Comparison of ENCODE assay signal across 8 cellular contexts in genomic region chr15:81323559-81323943, GRCh38. TPM values are rescaled to one million over a fixed set of nuclear protein-coding genes. Genes with fewer than 3 reads are reported as not detected.
DNase-seq lines count a peak whose midpoint lies in the region; ATAC-seq and TF ChIP-seq lines count a peak whose summit lies in the region.

No MANE protein-coding gene starts in this region.

- H3K4me3 Mint-ChIP-seq in T-cell: peak overlapping the region; percentile 98 to 99 (median 98)
- H3K4me3 Mint-ChIP-seq in stimulated activated naive CD8-positive, alpha-beta T cell treated with anti-CD3 and anti-CD28 coated beads, Interleukin-15, amount 100 ng/mL, for 72 hours: peak overlapping the region; percentile 98

- no peak for DNase-seq in T-cell
- DNase-seq in hepatocyte (ENCODE audit: low spot score): no peak
- no peak for DNase-seq in stimulated activated naive CD8-positive, alpha-beta T cell treated with anti-CD3 and anti-CD28 coated beads, Interleukin-15, amount 100 ng/mL, for 72 hours
- no peak for DNase-seq in NCI-H446 treated with DMSO at 0.1 percent for 48 hours (lab: John Stamatoyannopoulos, UW)
- DNase-seq in activated CD4-positive, alpha-beta T cell treated with anti-CD3 and anti-CD28 coated beads for 4 hours: no peak
- DNase-seq in KBM-7: no peak

- in situ Hi-C loops in KBM-7 (cut with MboI; ENCODE audit: low pct_unique_long_range_greater_than_20kb, low sequenced_read_pairs): no loop called here

- peak overlapping the region; percentile 66 for H3K27ac ChIP-seq in hepatocyte

- H3K36me3 ChIP-seq in hepatocyte (replicated peaks; ENCODE audit: insufficient read depth, low read depth): no peaks in the 10 kb centered on the region

- no peaks in the 10 kb centered on the region for H3K27me3 Mint-ChIP-seq in T-cell
- H3K27me3 Mint-ChIP-seq in stimulated activated naive CD8-positive, alpha-beta T cell treated with anti-CD3 and anti-CD28 coated beads, Interleukin-15, amount 100 ng/mL, for 72 hours: no peaks in the 10 kb centered on the region

- peak overlapping the region; percentile 88 for H3K4me3 ChIP-seq in GM08714 (ENCODE audit: low read length)
- H3K4me3 ChIP-seq in hepatocyte: peak overlapping the region; percentile 60

- peak; percentile 10 for ATAC-seq in HG02588 (IDR thresholded peaks at IDR 0.05; ENCODE audit: unreplicated experiment)
- peak in 2 of 4 experiments; percentile 1 to 14 for ATAC-seq in T-cell (replicated peaks in 1 of 4)
- no peak for ATAC-seq in stimulated activated naive CD8-positive, alpha-beta T cell treated with anti-CD3 and anti-CD28 coated beads, Interleukin-15, amount 100 ng/mL, for 72 hours

- no peaks in the 10 kb centered on the region for H3K9me2 ChIP-seq in hepatocyte (replicated peaks; ENCODE audit: insufficient read depth)

- POLR2A ChIA-PET in T-cell (lab: Charles Lee): interaction anchor here (0.6 to 1.2 kb wide), 4 partner anchors 8 to 338 kb away, joined by 3 to 9 read pairs (median 6); no protein-coding TSS in a partner anchor

- H4K20me1 ChIP-seq in hepatocyte (ENCODE audit: insufficient read depth, poor library complexity, severe bottlenecking): no peaks in the 10 kb centered on the region

- CTCF ChIA-PET in T-cell (lab: Charles Lee): interaction anchor here (0.7 to 1.4 kb wide), 5 partner anchors 11 to 57 kb away, joined by 3 to 8 read pairs (median 3); no protein-coding TSS in a partner anchor

- no peaks in the 10 kb centered on the region for H3K9me3 ChIP-seq in hepatocyte (ENCODE audit: low read depth)

- H3K36me3 Mint-ChIP-seq in T-cell: peaks cover 2% of the 10 kb centered on the region

- TF ChIP-seq CTCF in hepatocyte (IDR thresholded peaks at IDR 0.05; ENCODE audit: poor library complexity): no peak

- H3K4me2 ChIP-seq in hepatocyte: peak overlapping the region; percentile 77

- no peaks in the 10 kb centered on the region for H3K4me1 ChIP-seq in hepatocyte (ENCODE audit: insufficient read depth)

- peak overlapping the region; percentile 78 to 95 for H3K27ac Mint-ChIP-seq in T-cell
- peak overlapping the region; percentile 90 to 94 for H3K27ac Mint-ChIP-seq in stimulated activated naive CD8-positive, alpha-beta T cell treated with anti-CD3 and anti-CD28 coated beads, Interleukin-15, amount 100 ng/mL, for 72 hours

- 11% methylated on average over 4 of the region's 4 CpGs for WGBS in hepatocyte (ENCODE audit: low lambda C conversion rate, missing lambda C conversion rate)

- H3K27me3 ChIP-seq in hepatocyte: no peaks in the 10 kb centered on the region

- H3K79me2 ChIP-seq in hepatocyte: no peaks in the 10 kb centered on the region

- H2AFZ ChIP-seq in hepatocyte: peak overlapping the region; percentile 46

- H3K9me3 Mint-ChIP-seq in T-cell: no peaks in the 10 kb centered on the region
- no peaks in the 10 kb centered on the region for H3K9me3 Mint-ChIP-seq in stimulated activated naive CD8-positive, alpha-beta T cell treated with anti-CD3 and anti-CD28 coated beads, Interleukin-15, amount 100 ng/mL, for 72 hours

- H3K4me1 Mint-ChIP-seq in T-cell: peaks cover 45 to 52% (median 48%) of the 10 kb centered on the region in 3 donors
- H3K4me1 Mint-ChIP-seq in stimulated activated naive CD8-positive, alpha-beta T cell treated with anti-CD3 and anti-CD28 coated beads, Interleukin-15, amount 100 ng/mL, for 72 hours: peaks cover 53% of the 10 kb centered on the region

RNA-seq across cellular contexts. Expression of gene STARD5, which starts 0.4 kb away (rescaled TPM):
- total RNA-seq in T-cell: 1 to 10 TPM; 5.8 to 8.5 (median 7.3) TPM
- 7.2 and 8.2 TPM in 2 replicates for total RNA-seq in hepatocyte
- polyA plus RNA-seq in hepatocyte: 10.6 and 13.7 TPM in 2 replicates

RNA-seq across cellular contexts. Expression of gene TMC3, which starts 50.5 kb away (rescaled TPM):
- not detected for total RNA-seq in T-cell
- 0.12 and 0.43 TPM in 2 replicates for total RNA-seq in hepatocyte
- polyA plus RNA-seq in hepatocyte: 0.19 TPM in 1 of 2 replicates, not detected in the other
